In the genomic region with DNA sequence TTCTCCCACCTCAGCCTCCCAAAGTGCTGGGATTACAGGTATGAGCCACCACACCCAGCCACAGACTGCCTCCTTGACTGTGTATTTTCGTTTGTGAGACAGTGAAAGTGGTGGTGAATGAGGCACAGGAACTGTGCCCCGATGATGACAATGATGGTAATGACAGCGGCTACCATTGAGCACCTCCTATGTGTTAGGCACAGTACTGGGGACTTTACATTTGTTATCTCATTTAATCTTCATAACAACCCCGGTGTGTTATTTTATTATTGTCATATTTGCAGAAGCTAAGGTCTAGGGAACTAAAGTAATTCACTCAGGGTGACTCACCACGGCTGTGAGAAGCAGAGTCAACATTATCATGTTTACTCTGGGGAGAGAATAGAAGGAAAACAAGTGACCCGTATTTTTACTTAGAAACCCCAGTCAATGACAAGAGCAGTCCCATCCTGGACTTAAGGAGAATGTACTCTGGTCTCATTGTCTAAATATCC, we compare ENCODE assay signal across 14 cellular contexts.
DNase-seq lines count a peak whose midpoint lies in the region; FAIRE-seq and TF ChIP-seq lines count a peak whose summit lies in the region.
"Had no signal": no experiment of that assay in that cellular context is flagged by ENCODE, and none has a peak within 500 bp of the region (broad histone marks: within the 10 kb centered on the region; RNA-seq: fewer than 3 reads in every experiment).

No MANE protein-coding gene starts in this region.

- peak; percentile 9 for DNase-seq in NCI-H2196 (lab: John Stamatoyannopoulos, UW; ENCODE audit: unreplicated experiment)
- DNase-seq in NCI-H2196 treated with DMSO at 0.1 percent for 48 hours (lab: John Stamatoyannopoulos, UW; ENCODE audit: unreplicated experiment), result no peak
- DNase-seq in NCI-H460 (ENCODE audit: extremely low read depth, low read depth), result peak; percentile 21
- peak; percentile 83 for DNase-seq in endothelial cell of umbilical vein (ENCODE audit: low read depth, low spot score)
- DNase-seq in renal cortical epithelial cell (ENCODE audit: low read depth), result peak; percentile 60
- no peak for DNase-seq in vagina (ENCODE audit: extremely low spot score in 2 of 2)
- DNase-seq in GM03348 (ENCODE audit: low spot score), result no peak
- no peak for DNase-seq in HAP-1 (ENCODE audit: low spot score in 2 of 2)
- DNase-seq: cerebellar nuclear complex; kidney; NCI-H1417; nucleus accumbens; stimulated activated naive CD4-positive, alpha-beta T cell had no signal

- H3K27ac ChIP-seq in endothelial cell of umbilical vein (ENCODE audit: insufficient read depth, low read depth, low read length) (peak overlapping the region; percentile 82), vagina (no peak overlapping the region)

- H3K9ac ChIP-seq in endothelial cell of umbilical vein (replicated peaks; ENCODE audit: extremely low read depth, insufficient read depth, low read length), result peak overlapping the region; percentile 46

- no peaks in the 10 kb centered on the region for H4K20me1 ChIP-seq in endothelial cell of umbilical vein (replicated peaks; ENCODE audit: control insufficient read depth, extremely low read depth, insufficient read depth, low read length)

- no peaks in the 10 kb centered on the region for H3K79me2 ChIP-seq in endothelial cell of umbilical vein (ENCODE audit: control insufficient read depth, insufficient read depth, low read length)

- TF ChIP-seq POLR2A in endothelial cell of umbilical vein (IDR thresholded peaks at IDR 0.05; ENCODE audit: low read depth, low read length) (no peak), vagina (IDR thresholded peaks at IDR 0.05) (no peak)

- CTCF ChIA-PET in endothelial cell of umbilical vein (lab: Charles Lee), result interaction anchor here (1.3 to 3.4 kb wide), 6 partner anchors 8 to 376 kb away, joined by 3 to 14 read pairs (median 6); no protein-coding TSS in a partner anchor

- dilution Hi-C loops in endothelial cell of umbilical vein (cut with MboI; ENCODE audit: extremely low pct_ligation_motif_present, low sequenced_read_pairs), result no loop called here

- in situ Hi-C loops in HAP-1 (cut with MboI; ENCODE audit: low sequenced_read_pairs), result no loop called here

- H3K4me1 ChIP-seq in endothelial cell of umbilical vein (ENCODE audit: control insufficient read depth, extremely low read depth, insufficient read depth, low read length), result peaks cover 14% of the 10 kb centered on the region
- H3K4me1 ChIP-seq in vagina, result no peaks in the 10 kb centered on the region
- H3K4me1 ChIP-seq in HAP-1, result no peaks in the 10 kb centered on the region

- no peak overlapping the region for H2AFZ ChIP-seq in endothelial cell of umbilical vein (ENCODE audit: low read depth, low read length)

- intact Hi-C loops in endothelial cell of umbilical vein (cut with micrococcal nuclease) (loop anchor here (1.0 to 2.0 kb wide), 2 partner anchors 15 to 40 kb away; no protein-coding TSS in a partner anchor), vagina (cut with DNase I) (no loop called here)

- H3K27me3 ChIP-seq in endothelial cell of umbilical vein (ENCODE audit: control insufficient read depth in 2 of 2, insufficient read depth in 2 of 2, low read length in 2 of 2) (no peaks in the 10 kb centered on the region), vagina (no peaks in the 10 kb centered on the region), HAP-1 (ENCODE audit: low read depth) (no peaks in the 10 kb centered on the region)

- TF ChIP-seq CTCF in endothelial cell of umbilical vein (IDR thresholded peaks at IDR 0.05; ENCODE audit: extremely low read depth in 1 of 2, insufficient read depth in 1 of 2, low read depth in 1 of 2, low read length in 2 of 2), result no peak
- TF ChIP-seq CTCF in vagina (IDR thresholded peaks at IDR 0.05), result no peak

- no peaks in the 10 kb centered on the region for H3K36me3 ChIP-seq in endothelial cell of umbilical vein (ENCODE audit: control insufficient read depth in 2 of 2, extremely low read depth in 1 of 2, insufficient read depth in 2 of 2, low read length in 2 of 2)
- H3K36me3 ChIP-seq in vagina, result peaks cover 0 to 11% of the 10 kb centered on the region in 2 donors
- no peaks in the 10 kb centered on the region for H3K36me3 ChIP-seq in HAP-1 (replicated peaks)

- no peaks in the 10 kb centered on the region for H3K9me3 ChIP-seq in endothelial cell of umbilical vein (replicated peaks; ENCODE audit: control insufficient read depth, insufficient read depth, low read length)
- H3K9me3 ChIP-seq in vagina, result no peaks in the 10 kb centered on the region
- H3K9me3 ChIP-seq in HAP-1, result no peaks in the 10 kb centered on the region

- POLR2A ChIA-PET in endothelial cell of umbilical vein (lab: Charles Lee), result interaction anchor here (0.7 kb wide), 1 partner anchor 41 kb away, joined by 9 read pairs; no protein-coding TSS in a partner anchor

- no TSS peak for BruUV-seq in endothelial cell of umbilical vein (replicated peaks; lab: Mats Ljungman, UMichigan)

- no peak overlapping the region for H3K4me3 ChIP-seq in endothelial cell of umbilical vein (replicated peaks in 1 of 3; ENCODE audit: insufficient read depth in 1 of 3, low read depth in 1 of 3, low read length in 3 of 3)
- no peak overlapping the region for H3K4me3 ChIP-seq in vagina
- H3K4me3 ChIP-seq in HAP-1, result no peak overlapping the region

- no peaks in the 10 kb centered on the region for H3K9me1 ChIP-seq in endothelial cell of umbilical vein (replicated peaks; ENCODE audit: control insufficient read depth, extremely low read depth, insufficient read depth, low read length)

- peak; percentile 85 for FAIRE-seq in endothelial cell of umbilical vein (lab: Jason Lieb, UNC)
- FAIRE-seq: A204.1, kidney had no signal

- H3K4me2 ChIP-seq in endothelial cell of umbilical vein (ENCODE audit: insufficient read depth, low read length), result peak overlapping the region; percentile 48

TF ChIP-seq in endothelial cell of umbilical vein, 7 proteins besides CTCF, POLR2A, EP300 and RAD21:
- TF ChIP-seq, protein P1, sequence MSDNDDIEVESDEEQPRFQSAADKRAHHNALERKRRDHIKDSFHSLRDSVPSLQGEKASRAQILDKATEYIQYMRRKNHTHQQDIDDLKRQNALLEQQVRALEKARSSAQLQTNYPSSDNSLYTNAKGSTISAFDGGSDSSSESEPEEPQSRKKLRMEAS (IDR thresholded peaks at IDR 0.05; ENCODE audit: insufficient read depth, insufficient read length), result no peak
- TF ChIP-seq GATA2 (IDR thresholded peaks at IDR 0.05; ENCODE audit: insufficient read depth, insufficient read length, low read depth, low read length), result peak; percentile 56
- peak; percentile 81 for TF ChIP-seq JUN (IDR thresholded peaks at IDR 0.05; ENCODE audit: borderline replicate concordance, insufficient read depth, insufficient read length, low read depth)
- peak; percentile 80 for TF ChIP-seq FOS (IDR thresholded peaks at IDR 0.05; ENCODE audit: borderline replicate concordance, insufficient read depth, low read length)

Comparison
In these comparisons a context has a peak if more than half of its experiments do, and no peak if none do; other contexts are left out.
1. DNase-seq: peak in NCI-H2196 (single experiment), NCI-H460 (single experiment), endothelial cell of umbilical vein (single experiment) and renal cortical epithelial cell (single experiment); none in NCI-H2196 treated with DMSO at 0.1 percent for 48 hours (single experiment), vagina (0 of 2), GM03348 (single experiment) and HAP-1 (0 of 2).